In genomic region chr4:1903035-1903434, GRCh38 we compare ENCODE assay signal across 16 cellular contexts.
"Had no signal": no experiment of that assay in that cellular context is flagged by ENCODE, and none has a peak within 500 bp of the region (broad histone marks: within the 10 kb centered on the region; RNA-seq: fewer than 3 reads in every experiment).

No MANE protein-coding gene starts in this region.

- H3K4me3 ChIP-seq: ascending aorta, breast epithelium, gastrocnemius medialis, heart right ventricle, skin epidermis, tibial artery, uterus had no signal

- ATAC-seq: gastrocnemius medialis, heart right ventricle had no signal

- H3K27me3 ChIP-seq: ascending aorta, breast epithelium, gastrocnemius medialis, heart right ventricle, tibial artery, uterus had no signal

- H3K27ac Mint-ChIP-seq: dendritic cell treated with granulocyte-macrophage colony-stimulating factor and Interleukin-4, amounts not matched to agents 40 ng/mL and 50 ng/mL, for 4 days; nephron had no signal

- H3K27ac ChIP-seq: ascending aorta, breast epithelium, epithelial cell of prostate, gastrocnemius medialis, heart right ventricle, skin epidermis, tibial artery, uterus had no signal

- H3K27me3 Mint-ChIP-seq: dendritic cell treated with granulocyte-macrophage colony-stimulating factor and Interleukin-4, amounts not matched to agents 40 ng/mL and 50 ng/mL, for 4 days had no signal

- H3K9me3 Mint-ChIP-seq: dendritic cell treated with granulocyte-macrophage colony-stimulating factor and Interleukin-4, amounts not matched to agents 40 ng/mL and 50 ng/mL, for 4 days; nephron had no signal

- H3K36me3 ChIP-seq: breast epithelium, uterus had no signal

- DNase-seq: activated CD4-positive, CD25-positive, alpha-beta regulatory T cell treated with anti-CD3 and anti-CD28 coated beads, Interleukin-2, amount 50 U/mL, for 72 hours; activated gamma-delta T cell; cerebellar nuclear complex; effector memory CD4-positive, alpha-beta T cell; gastrocnemius medialis; heart right ventricle; nucleus accumbens; T-helper 9 cell; tibial artery; uterus had no signal

- H3K4me1 ChIP-seq: ascending aorta, breast epithelium, gastrocnemius medialis, uterus had no signal

- H3K4me3 Mint-ChIP-seq: dendritic cell treated with granulocyte-macrophage colony-stimulating factor and Interleukin-4, amounts not matched to agents 40 ng/mL and 50 ng/mL, for 4 days; nephron had no signal

- H3K9me3 ChIP-seq: ascending aorta, breast epithelium, gastrocnemius medialis, heart right ventricle, tibial artery, uterus had no signal
